In genomic region chr1:85278853-85279314, GRCh38 we compare ENCODE assay signal across 1 cellular context.
A peak's percentile ranks its signal among the peaks of the same experiment; 100 is the strongest.
TF ChIP-seq lines count a peak whose summit lies in the region.

No MANE protein-coding gene starts in this region.

TF ChIP-seq in GM12878, 131 proteins besides CTCF, POLR2A, EP300 and RAD21 (continued from another document):
- TF ChIP-seq ZSCAN29 (IDR thresholded peaks at IDR 0.05) (no peak), CHD4 (IDR thresholded peaks at IDR 0.05) (no peak), RFX5 (IDR thresholded peaks at IDR 0.05; ENCODE audit: low read depth, low read length) (no peak), REST (IDR thresholded peaks at IDR 0.05; ENCODE audit: low read depth, low read length) (no peak), TAF1 (IDR thresholded peaks at IDR 0.05; ENCODE audit: borderline replicate concordance, low read depth, low read length) (no peak), YY1 (IDR thresholded peaks at IDR 0.05; ENCODE audit: low read depth, low read length) (no peak), PAX5 (IDR thresholded peaks at IDR 0.05; ENCODE audit: borderline replicate concordance, low read depth, low read length) (0 out of 2 replicates have a peak, but pooled peaks have one; percentile 27), NFYA (IDR thresholded peaks at IDR 0.05; ENCODE audit: borderline replicate concordance, low read depth, low read length) (no peak)
